Comparison of ENCODE assay signal across 2 cellular contexts in the genomic region with DNA sequence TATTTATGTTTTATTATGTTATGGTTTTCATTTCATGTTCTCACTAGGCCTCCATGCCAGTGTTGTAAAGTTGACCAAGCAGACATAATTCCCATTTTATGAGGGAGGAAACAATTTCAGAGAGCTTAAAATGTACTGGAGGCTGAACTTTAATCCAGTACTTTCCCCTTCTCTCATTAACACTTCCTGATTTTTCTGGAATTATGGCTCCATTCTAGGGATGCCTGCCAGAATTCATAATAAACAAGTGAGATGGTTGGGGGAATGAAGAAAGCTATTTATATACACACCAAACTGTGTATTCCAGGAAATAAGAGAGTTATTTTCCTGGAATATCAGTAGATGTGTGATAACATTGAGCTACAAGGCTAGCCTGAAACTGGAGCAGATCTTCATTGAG.
TF ChIP-seq lines count a peak whose summit lies in the region.

No MANE protein-coding gene starts in this region.

TF ChIP-seq in HEK293, 187 proteins besides CTCF, POLR2A, EP300 and RAD21:
- TF ChIP-seq YY2 (tag by site-specific recombination; IDR thresholded peaks at IDR 0.05) (no peak), ZSCAN30 (tag by site-specific recombination; IDR thresholded peaks at IDR 0.05) (peak; percentile 40; the same call in 1 of the 2 replicates), ZNF18 (tag by site-specific recombination; IDR thresholded peaks at IDR 0.05) (0 out of 2 replicates have a peak, but pooled peaks have one; percentile 44), ZNF843 (tag by site-specific recombination; IDR thresholded peaks at IDR 0.05) (0 out of 2 replicates have a peak, but pooled peaks have one; percentile 35), ZNF580 (tag by site-specific recombination; IDR thresholded peaks at IDR 0.05) (0 out of 2 replicates have a peak, but pooled peaks have one; percentile 46), PRDM10 (tag by site-specific recombination; IDR thresholded peaks at IDR 0.05) (no peak)
- TF ChIP-seq, protein P1, sequence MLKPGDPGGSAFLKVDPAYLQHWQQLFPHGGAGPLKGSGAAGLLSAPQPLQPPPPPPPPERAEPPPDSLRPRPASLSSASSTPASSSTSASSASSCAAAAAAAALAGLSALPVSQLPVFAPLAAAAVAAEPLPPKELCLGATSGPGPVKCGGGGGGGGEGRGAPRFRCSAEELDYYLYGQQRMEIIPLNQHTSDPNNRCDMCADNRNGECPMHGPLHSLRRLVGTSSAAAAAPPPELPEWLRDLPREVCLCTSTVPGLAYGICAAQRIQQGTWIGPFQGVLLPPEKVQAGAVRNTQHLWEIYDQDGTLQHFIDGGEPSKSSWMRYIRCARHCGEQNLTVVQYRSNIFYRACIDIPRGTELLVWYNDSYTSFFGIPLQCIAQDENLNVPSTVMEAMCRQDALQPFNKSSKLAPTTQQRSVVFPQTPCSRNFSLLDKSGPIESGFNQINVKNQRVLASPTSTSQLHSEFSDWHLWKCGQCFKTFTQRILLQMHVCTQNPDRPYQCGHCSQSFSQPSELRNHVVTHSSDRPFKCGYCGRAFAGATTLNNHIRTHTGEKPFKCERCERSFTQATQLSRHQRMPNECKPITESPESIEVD (tag by site-specific recombination; IDR thresholded peaks at IDR 0.05), result peak; percentile 92
- TF ChIP-seq, protein P2, sequence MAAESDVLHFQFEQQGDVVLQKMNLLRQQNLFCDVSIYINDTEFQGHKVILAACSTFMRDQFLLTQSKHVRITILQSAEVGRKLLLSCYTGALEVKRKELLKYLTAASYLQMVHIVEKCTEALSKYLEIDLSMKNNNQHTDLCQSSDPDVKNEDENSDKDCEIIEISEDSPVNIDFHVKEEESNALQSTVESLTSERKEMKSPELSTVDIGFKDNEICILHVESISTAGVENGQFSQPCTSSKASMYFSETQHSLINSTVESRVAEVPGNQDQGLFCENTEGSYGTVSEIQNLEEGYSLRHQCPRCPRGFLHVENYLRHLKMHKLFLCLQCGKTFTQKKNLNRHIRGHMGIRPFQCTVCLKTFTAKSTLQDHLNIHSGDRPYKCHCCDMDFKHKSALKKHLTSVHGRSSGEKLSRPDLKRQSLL (tag by site-specific recombination; IDR thresholded peaks at IDR 0.05), result peak; percentile 87

TF ChIP-seq in K562, 482 proteins besides CTCF, POLR2A, EP300 and RAD21:
- TF ChIP-seq REST (CRISPR knock-in tag; IDR thresholded peaks at IDR 0.05; ENCODE audit: low read depth), result no peak
- TF ChIP-seq, protein P3, sequence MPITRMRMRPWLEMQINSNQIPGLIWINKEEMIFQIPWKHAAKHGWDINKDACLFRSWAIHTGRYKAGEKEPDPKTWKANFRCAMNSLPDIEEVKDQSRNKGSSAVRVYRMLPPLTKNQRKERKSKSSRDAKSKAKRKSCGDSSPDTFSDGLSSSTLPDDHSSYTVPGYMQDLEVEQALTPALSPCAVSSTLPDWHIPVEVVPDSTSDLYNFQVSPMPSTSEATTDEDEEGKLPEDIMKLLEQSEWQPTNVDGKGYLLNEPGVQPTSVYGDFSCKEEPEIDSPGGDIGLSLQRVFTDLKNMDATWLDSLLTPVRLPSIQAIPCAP (CRISPR knock-in tag; IDR thresholded peaks at IDR 0.05; ENCODE audit: borderline replicate concordance), result no peak
- no peak for TF ChIP-seq CREBBP (IDR thresholded peaks at IDR 0.05; ENCODE audit: low read depth, low read length)
- TF ChIP-seq, protein P4, sequence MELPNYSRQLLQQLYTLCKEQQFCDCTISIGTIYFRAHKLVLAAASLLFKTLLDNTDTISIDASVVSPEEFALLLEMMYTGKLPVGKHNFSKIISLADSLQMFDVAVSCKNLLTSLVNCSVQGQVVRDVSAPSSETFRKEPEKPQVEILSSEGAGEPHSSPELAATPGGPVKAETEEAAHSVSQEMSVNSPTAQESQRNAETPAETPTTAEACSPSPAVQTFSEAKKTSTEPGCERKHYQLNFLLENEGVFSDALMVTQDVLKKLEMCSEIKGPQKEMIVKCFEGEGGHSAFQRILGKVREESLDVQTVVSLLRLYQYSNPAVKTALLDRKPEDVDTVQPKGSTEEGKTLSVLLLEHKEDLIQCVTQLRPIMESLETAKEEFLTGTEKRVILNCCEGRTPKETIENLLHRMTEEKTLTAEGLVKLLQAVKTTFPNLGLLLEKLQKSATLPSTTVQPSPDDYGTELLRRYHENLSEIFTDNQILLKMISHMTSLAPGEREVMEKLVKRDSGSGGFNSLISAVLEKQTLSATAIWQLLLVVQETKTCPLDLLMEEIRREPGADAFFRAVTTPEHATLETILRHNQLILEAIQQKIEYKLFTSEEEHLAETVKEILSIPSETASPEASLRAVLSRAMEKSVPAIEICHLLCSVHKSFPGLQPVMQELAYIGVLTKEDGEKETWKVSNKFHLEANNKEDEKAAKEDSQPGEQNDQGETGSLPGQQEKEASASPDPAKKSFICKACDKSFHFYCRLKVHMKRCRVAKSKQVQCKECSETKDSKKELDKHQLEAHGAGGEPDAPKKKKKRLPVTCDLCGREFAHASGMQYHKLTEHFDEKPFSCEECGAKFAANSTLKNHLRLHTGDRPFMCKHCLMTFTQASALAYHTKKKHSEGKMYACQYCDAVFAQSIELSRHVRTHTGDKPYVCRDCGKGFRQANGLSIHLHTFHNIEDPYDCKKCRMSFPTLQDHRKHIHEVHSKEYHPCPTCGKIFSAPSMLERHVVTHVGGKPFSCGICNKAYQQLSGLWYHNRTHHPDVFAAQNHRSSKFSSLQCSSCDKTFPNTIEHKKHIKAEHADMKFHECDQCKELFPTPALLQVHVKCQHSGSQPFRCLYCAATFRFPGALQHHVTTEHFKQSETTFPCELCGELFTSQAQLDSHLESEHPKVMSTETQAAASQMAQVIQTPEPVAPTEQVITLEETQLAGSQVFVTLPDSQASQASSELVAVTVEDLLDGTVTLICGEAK (IDR thresholded peaks at IDR 0.05), result no peak
- TF ChIP-seq, protein P4 (CRISPR knock-in tag; IDR thresholded peaks at IDR 0.05), result no peak
- no peak for TF ChIP-seq PRPF4 (IDR thresholded peaks at IDR 0.05; ENCODE audit: insufficient read depth, low read depth, low read length, poor library complexity, severe bottlenecking)
- no peak for TF ChIP-seq ILF3 (IDR thresholded peaks at IDR 0.05; ENCODE audit: borderline replicate concordance)
- TF ChIP-seq JUN (IDR thresholded peaks at IDR 0.05; ENCODE audit: borderline replicate concordance, low read depth, low read length), result no peak
- no peak for TF ChIP-seq JUN (CRISPR knock-in tag; IDR thresholded peaks at IDR 0.05; ENCODE audit: borderline replicate concordance)
- TF ChIP-seq FOXA1 (IDR thresholded peaks at IDR 0.05; ENCODE audit: borderline replicate concordance), result no peak
- TF ChIP-seq CHD1 (IDR thresholded peaks at IDR 0.05; ENCODE audit: low read length), result no peak
- TF ChIP-seq MEF2D (tag; conservative IDR thresholded peaks at IDR 0.05; ENCODE audit: low read depth), result no peak
- TF ChIP-seq CBFB (CRISPR knock-in tag; IDR thresholded peaks at IDR 0.05), result no peak
- no peak for TF ChIP-seq ZFP91 (CRISPR knock-in tag; IDR thresholded peaks at IDR 0.05)
